In the genomic region with DNA sequence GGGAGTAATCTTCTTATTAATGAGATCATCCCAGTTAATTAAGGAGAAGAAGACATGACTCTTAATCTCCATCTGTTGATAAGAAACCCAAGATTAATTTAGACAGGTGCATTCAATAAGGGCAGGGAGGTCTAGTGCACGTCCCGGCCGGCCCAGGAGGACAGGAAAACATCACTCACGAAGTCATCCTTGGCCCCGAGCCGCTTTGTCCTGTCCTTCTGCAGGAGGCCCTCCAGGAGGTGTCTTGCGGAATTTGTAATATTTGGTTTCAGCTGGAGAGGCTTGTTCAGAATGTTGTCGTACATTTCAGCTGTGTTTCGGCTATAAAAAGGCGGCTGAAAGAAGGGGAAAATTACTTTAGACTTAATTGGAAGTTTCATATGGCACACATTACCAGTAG, we compare ENCODE assay signal across 10 cellular contexts.
DNase-seq lines count a peak whose midpoint lies in the region; ATAC-seq, FAIRE-seq and TF ChIP-seq lines count a peak whose summit lies in the region.
"Had no signal": no experiment of that assay in that cellular context is flagged by ENCODE, and none has a peak within 500 bp of the region (broad histone marks: within the 10 kb centered on the region; RNA-seq: fewer than 3 reads in every experiment).

No MANE protein-coding gene starts in this region.

- H3K36me3 Mint-ChIP-seq in CD8-positive, alpha-beta T cell: peaks cover 69% of the 10 kb centered on the region
- peaks cover 12% of the 10 kb centered on the region for H3K36me3 Mint-ChIP-seq in nephron progenitor cell (ENCODE audit: low read depth)

- no peaks in the 10 kb centered on the region for H3K9me2 ChIP-seq in SU-DHL-6 (replicated peaks; ENCODE audit: insufficient read depth, low read length)

- no peak for FAIRE-seq in GM19239 (lab: Jason Lieb, UNC)

- no peak for ATAC-seq in CD8-positive, alpha-beta T cell

- peaks cover 24% of the 10 kb centered on the region for H4K20me1 ChIP-seq in SU-DHL-6 (ENCODE audit: low read depth, low read length)

- peaks cover 32% of the 10 kb centered on the region for H3K36me3 ChIP-seq in CD8-positive, alpha-beta T cell (ENCODE audit: insufficient read depth, low read length)
- H3K36me3 ChIP-seq in SU-DHL-6 (ENCODE audit: low read length): peaks cover 54% of the 10 kb centered on the region

- H3K4me2 ChIP-seq in SU-DHL-6 (ENCODE audit: low read depth, low read length, poor library complexity, severe bottlenecking): peak overlapping the region; percentile 91

- H3K79me2 ChIP-seq in SU-DHL-6 (ENCODE audit: insufficient read depth, low read length): peaks cover 39% of the 10 kb centered on the region

- H3K9me3 ChIP-seq in CD8-positive, alpha-beta T cell (ENCODE audit: low read length): no peaks in the 10 kb centered on the region
- H3K9me3 ChIP-seq in SU-DHL-6 (ENCODE audit: insufficient read depth, low read length): no peaks in the 10 kb centered on the region
- H3K9me3 ChIP-seq: tibial artery had no signal

- peak overlapping the region; percentile 29 for H3K27ac Mint-ChIP-seq in CD8-positive, alpha-beta T cell
- no peak overlapping the region for H3K27ac Mint-ChIP-seq in nephron progenitor cell

- CTCF ChIA-PET in CD8-positive, alpha-beta T cell (lab: Charles Lee): interaction anchor here (1.1 to 2.6 kb wide), 5 partner anchors 15 to 770 kb away, joined by 4 to 39 read pairs (median 4); no protein-coding TSS in a partner anchor

- H3K27ac ChIP-seq in CD8-positive, alpha-beta T cell (ENCODE audit: low read depth, low read length): no peak overlapping the region
- H3K27ac ChIP-seq in SU-DHL-6 (ENCODE audit: low read depth, low read length): peak overlapping the region; percentile 9; the same call in 1 of the 2 replicates

- H3F3A ChIP-seq in SU-DHL-6 (ENCODE audit: insufficient read depth): peaks cover 84% of the 10 kb centered on the region

- H3K4me3 ChIP-seq in CD8-positive, alpha-beta T cell (ENCODE audit: low read depth, low read length): no peak overlapping the region
- H3K4me3 ChIP-seq in SU-DHL-6 (ENCODE audit: insufficient read depth, low read length, poor library complexity, severe bottlenecking) (peak overlapping the region; percentile 93), fibroblast of mammary gland (ENCODE audit: control insufficient read depth, low read depth, low read length) (peak overlapping the region; percentile 86)

- H3K4me1 Mint-ChIP-seq in CD8-positive, alpha-beta T cell (ENCODE audit: low read depth): peaks cover 47% of the 10 kb centered on the region
- peaks cover 54% of the 10 kb centered on the region for H3K4me1 Mint-ChIP-seq in nephron progenitor cell

- H3K4me1 ChIP-seq in CD8-positive, alpha-beta T cell (ENCODE audit: insufficient read depth, low read length): peaks cover 41% of the 10 kb centered on the region

- no peaks in the 10 kb centered on the region for H3K27me3 Mint-ChIP-seq in CD8-positive, alpha-beta T cell (ENCODE audit: low read depth)
- H3K27me3 Mint-ChIP-seq in nephron progenitor cell (ENCODE audit: low read depth, poor library complexity): peaks cover 16% of the 10 kb centered on the region

- no peaks in the 10 kb centered on the region for H3K27me3 ChIP-seq in CD8-positive, alpha-beta T cell (ENCODE audit: insufficient read depth, low read length)
- H3K27me3 ChIP-seq in SU-DHL-6 (ENCODE audit: low read length): no peaks in the 10 kb centered on the region
- H3K27me3 ChIP-seq: tibial artery had no signal

- TF ChIP-seq CTCF in CD8-positive, alpha-beta T cell (IDR thresholded peaks at IDR 0.05): no peak
- TF ChIP-seq CTCF in SU-DHL-6 (IDR thresholded peaks at IDR 0.05; ENCODE audit: insufficient read depth, low read length, poor library complexity, severe bottlenecking) (no peak), fibroblast of mammary gland (conservative IDR thresholded peaks at IDR 0.05; ENCODE audit: control insufficient read depth, insufficient read depth, low read depth, low read length) (no peak), nephron progenitor cell (IDR thresholded peaks at IDR 0.05) (no peak)

- intact Hi-C loops in CD8-positive, alpha-beta T cell (cut with DNase I, micrococcal nuclease): loop anchor here (5.0 to 10.0 kb wide), 8 partner anchors 214 to 1356 kb away; partner anchors contain the start of gene RPS12 (in 1 of the 2)

- POLR2A ChIA-PET in CD8-positive, alpha-beta T cell (lab: Charles Lee): interaction anchor here (0.8 to 1.5 kb wide), 2 partner anchors 282 to 470 kb away, joined by 3 to 6 read pairs; no protein-coding TSS in a partner anchor

- H2AFZ ChIP-seq in SU-DHL-6 (ENCODE audit: low read depth, low read length, severe bottlenecking): no peak overlapping the region

- H3K9me3 Mint-ChIP-seq in CD8-positive, alpha-beta T cell: no peaks in the 10 kb centered on the region
- no peaks in the 10 kb centered on the region for H3K9me3 Mint-ChIP-seq in nephron progenitor cell

- H3K9ac ChIP-seq in SU-DHL-6 (ENCODE audit: low read length): peak overlapping the region; percentile 86

- no peak overlapping the region for H3K4me3 Mint-ChIP-seq in CD8-positive, alpha-beta T cell
- H3K4me3 Mint-ChIP-seq in nephron progenitor cell: no peak overlapping the region

- DNase-seq in CD8-positive, alpha-beta T cell: peak in 1 of 7 experiments; percentile 23
- DNase-seq in fibroblast of mammary gland (ENCODE audit: low read depth) (peak; percentile 49), renal cortical epithelial cell (ENCODE audit: low read depth) (peak; percentile 26), GM19239 (ENCODE audit: insufficient read length, low spot score) (no peak), nephron progenitor cell (no peak)
- no peak for DNase-seq in activated CD4-positive, alpha-beta T cell treated with anti-CD3 and anti-CD28 coated beads for 1 hour
- DNase-seq in stimulated activated naive CD4-positive, alpha-beta T cell (lab: John Stamatoyannopoulos, UW): no peak
- DNase-seq: NCI-H2171 treated with DMSO at 0.1 percent for 48 hours, tibial artery had no signal

Comparison
In these comparisons a context has a peak if more than half of its experiments do, and no peak if none do; other contexts are left out.
1. DNase-seq: peak in fibroblast of mammary gland (single experiment) and renal cortical epithelial cell (single experiment); none in GM19239 (single experiment), nephron progenitor cell (single experiment), activated CD4-positive, alpha-beta T cell treated with anti-CD3 and anti-CD28 coated beads for 1 hour (single experiment) and stimulated activated naive CD4-positive, alpha-beta T cell (0 of 6).